10 cellular contexts compared by ENCODE assay signal in the genomic region with DNA sequence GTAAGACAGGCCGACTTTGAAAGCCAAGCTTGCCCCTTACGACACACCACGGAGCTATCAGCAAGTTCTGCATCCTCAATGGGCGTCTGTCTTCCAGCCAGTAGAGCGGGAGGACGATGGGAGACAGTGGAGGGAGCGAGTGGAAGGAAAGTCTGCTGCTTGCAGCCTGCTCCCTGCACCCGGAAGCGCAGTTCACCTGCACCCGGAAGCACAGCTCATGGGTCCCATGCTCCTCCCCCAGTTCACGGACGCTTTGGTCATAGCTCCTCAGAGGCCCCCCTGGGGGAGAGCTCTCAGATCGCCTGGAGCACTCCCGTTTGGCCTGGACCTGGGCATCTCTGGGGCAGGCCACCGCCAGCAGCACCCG. TPM values are rescaled to one million over a fixed set of nuclear protein-coding genes. Genes with fewer than 3 reads are reported as not detected.
DNase-seq lines count a peak whose midpoint lies in the region; ATAC-seq and TF ChIP-seq lines count a peak whose summit lies in the region.
"Had no signal": no experiment of that assay in that cellular context is flagged by ENCODE, and none has a peak within 500 bp of the region (broad histone marks: within the 10 kb centered on the region; RNA-seq: fewer than 3 reads in every experiment).

No MANE protein-coding gene starts in this region.

- peaks cover 0 to 10% (median 0%) of the 10 kb centered on the region in 9 donors for H3K36me3 ChIP-seq in heart right ventricle
- no peaks in the 10 kb centered on the region for H3K36me3 ChIP-seq in breast epithelium
- H3K36me3 ChIP-seq in uterus, result no peaks in the 10 kb centered on the region

- TF ChIP-seq POLR2A in breast epithelium (IDR thresholded peaks at IDR 0.05), result no peak
- no peak for TF ChIP-seq POLR2A in uterus (IDR thresholded peaks at IDR 0.05)

- peaks cover 0 to 4% (median 0%) of the 10 kb centered on the region in 7 donors for H3K27me3 ChIP-seq in heart right ventricle
- H3K27me3 ChIP-seq in breast epithelium, result no peaks in the 10 kb centered on the region
- H3K27me3 ChIP-seq in uterus, result no peaks in the 10 kb centered on the region

- 54% methylated on average over 16 of the region's 16 CpGs for WGBS in heart right ventricle, 2 donors

- H3K4me3 Mint-ChIP-seq in nephron, result no peak overlapping the region

- H3K36me3 Mint-ChIP-seq in nephron (ENCODE audit: low read depth), result peaks cover 83% of the 10 kb centered on the region

- H3K9me3 Mint-ChIP-seq in nephron, result peaks cover 11% of the 10 kb centered on the region

- H3K27me3 Mint-ChIP-seq in nephron (ENCODE audit: low read depth), result no peaks in the 10 kb centered on the region

- TF ChIP-seq CTCF in heart right ventricle (IDR thresholded peaks at IDR 0.05), result peak in 3 of 9 donors; percentile 6 to 9 (median 7)
- TF ChIP-seq CTCF in breast epithelium (IDR thresholded peaks at IDR 0.05), result peak in 1 of 3 donors; percentile 9
- peak in 2 of 3 experiments; percentile 10 to 11 for TF ChIP-seq CTCF in nephron (IDR thresholded peaks at IDR 0.05; ENCODE audit: unreplicated experiment in 3 of 3)
- no peak for TF ChIP-seq CTCF in uterus (IDR thresholded peaks at IDR 0.05)

- H3K27ac ChIP-seq in heart right ventricle, result peak overlapping the region in 6 of 10 donors; percentile 9 to 86 (median 74)
- peak overlapping the region; percentile 90 to 95 for H3K27ac ChIP-seq in breast epithelium
- H3K27ac ChIP-seq in uterus, result peak overlapping the region; percentile 88 to 94
- H3K27ac ChIP-seq: KMS-11 had no signal

- H3K27ac Mint-ChIP-seq in nephron, result peak overlapping the region; percentile 69 to 90 (median 81)

- H3K4me1 Mint-ChIP-seq in nephron, result peaks cover 30% of the 10 kb centered on the region

- no peak overlapping the region for H3K4me3 ChIP-seq in heart right ventricle
- H3K4me3 ChIP-seq in breast epithelium, result peak overlapping the region in 2 of 3 donors; percentile 10 to 40
- H3K4me3 ChIP-seq in uterus, result no peak overlapping the region

- H3K4me1 ChIP-seq in heart right ventricle (peaks cover 5 to 48% (median 35%) of the 10 kb centered on the region in 9 donors), breast epithelium (peaks cover 26 to 38% of the 10 kb centered on the region in 2 donors), uterus (peaks cover 9 to 17% of the 10 kb centered on the region in 2 donors)

- H3K9me3 ChIP-seq in heart right ventricle (no peaks in the 10 kb centered on the region), breast epithelium (no peaks in the 10 kb centered on the region), uterus (no peaks in the 10 kb centered on the region)

- DNase-seq in heart right ventricle (no peak), left cardiac atrium (no peak), breast epithelium (ENCODE audit: low spot score in 2 of 2) (no peak), uterus (no peak), NCI-H510A treated with DMSO at 0.1 percent for 48 hours (lab: John Stamatoyannopoulos, UW) (no peak)
- no peak for DNase-seq in stimulated activated naive CD4-positive, alpha-beta T cell treated with Interleukin-2 at 50 U/mL for 16 hours (lab: John Stamatoyannopoulos, UW)
- DNase-seq: activated gamma-delta T cell had no signal

- intact Hi-C loops in heart right ventricle (cut with DNase I), result loop anchor here in 6 of 10 donors (2.0 to 5.0 kb wide), 5 partner anchors 37 to 287 kb away; no protein-coding TSS in a partner anchor
- intact Hi-C loops in left cardiac atrium (cut with DNase I), result loop anchor here (5.0 kb wide), 3 partner anchors 112 to 287 kb away; no protein-coding TSS in a partner anchor
- intact Hi-C loops in breast epithelium (cut with DNase I; ENCODE audit: low total_unique reads), result loop anchor here (5.0 kb wide), 1 partner anchor 102 kb away; no protein-coding TSS in a partner anchor
- intact Hi-C loops in uterus (cut with DNase I; ENCODE audit: low total_unique reads), result loop anchor here (5.0 kb wide), 2 partner anchors 112 to 287 kb away; no protein-coding TSS in a partner anchor

- ATAC-seq in heart right ventricle (peak in 1 of 8 donors; percentile 4), left cardiac atrium (no peak), GM19397 (IDR thresholded peaks at IDR 0.05; ENCODE audit: unreplicated experiment) (no peak)

RNA-seq across cellular contexts. Expression of a gene that starts 51.3 kb away (rescaled TPM):
- total RNA-seq in heart right ventricle (100 to 1,000 TPM in 1 of 10 donors, 10 to 100 TPM in 9; 31.3 to 126 (median 51.0) TPM), left cardiac atrium (100 to 1,000 TPM; 251 to 348 TPM), breast epithelium (100 to 1,000 TPM; 115 to 293 (median 267) TPM), uterus (100 to 1,000 TPM; 388 to 644 (median 479) TPM)
- polyA plus RNA-seq in heart right ventricle, result 10 to 100 TPM; 36.4 to 77.0 TPM

Comparison
In these comparisons a context has a peak if more than half of its experiments do, and no peak if none do; other contexts are left out.
1. H3K4me3 ChIP-seq: peak in breast epithelium (2 of 3); none in heart right ventricle (0 of 10) and uterus (0 of 2).
2. CTCF ChIP-seq: peak in nephron (2 of 3); none in uterus (0 of 4).
3. Peak in every context shown above with its lines, with median percentiles within 50 percentile points of each other: H3K27ac ChIP-seq.